24 cellular contexts compared by ENCODE assay signal in genomic region chr1:193033610-193034009, GRCh38.
"Had no signal": no experiment of that assay in that cellular context is flagged by ENCODE, and none has a peak within 500 bp of the region (broad histone marks: within the 10 kb centered on the region; RNA-seq: fewer than 3 reads in every experiment).

No MANE protein-coding gene starts in this region.

- H3K4me3 Mint-ChIP-seq: mesothelial cell of epicardium; naive B cell; naive thymus-derived CD8-positive, alpha-beta T cell had no signal

- H3K27me3 ChIP-seq: dorsolateral prefrontal cortex, esophagus squamous epithelium, gastrocnemius medialis, heart right ventricle, left lung had no signal

- H3K27ac ChIP-seq: dorsolateral prefrontal cortex, epithelial cell of prostate, esophagus squamous epithelium, gastrocnemius medialis, heart right ventricle, left lung, lower lobe of right lung had no signal

- ATAC-seq: esophagus mucosa; gastrocnemius medialis; heart right ventricle; left cardiac atrium; left lung; left ventricle myocardium superior; lower lobe of right lung; mucosa of descending colon; naive thymus-derived CD8-positive, alpha-beta T cell had no signal

- H3K4me1 Mint-ChIP-seq: mesothelial cell of epicardium had no signal

- DNase-seq: dermis blood vessel endothelial cell; dorsolateral prefrontal cortex; effector CD4-positive, alpha-beta T cell; effector memory CD4-positive, alpha-beta T cell; erythroblast; esophagus squamous epithelium; foreskin fibroblast; foreskin melanocyte; gastrocnemius medialis; glutamatergic neuron; head of caudate nucleus; heart right ventricle; hippocampal formation; left cardiac atrium; left lung; left ventricle myocardium superior; lower lobe of right lung; mesenchymal stem cell; mucosa of descending colon; naive B cell; naive thymus-derived CD8-positive, alpha-beta T cell had no signal

- H3K4me3 ChIP-seq: dorsolateral prefrontal cortex, esophagus squamous epithelium, gastrocnemius medialis, heart right ventricle, left lung, lower lobe of right lung, mucosa of descending colon had no signal

- H3K27me3 Mint-ChIP-seq: naive B cell; naive thymus-derived CD8-positive, alpha-beta T cell had no signal

- H3K9me3 Mint-ChIP-seq: naive B cell; naive thymus-derived CD8-positive, alpha-beta T cell had no signal

- H3K4me1 ChIP-seq: esophagus squamous epithelium, gastrocnemius medialis, left lung, lower lobe of right lung had no signal

- H3K9me3 ChIP-seq: esophagus squamous epithelium, gastrocnemius medialis, left lung, lower lobe of right lung, mucosa of descending colon had no signal

- H3K27ac Mint-ChIP-seq: mesothelial cell of epicardium; naive B cell; naive thymus-derived CD8-positive, alpha-beta T cell had no signal
